In the genomic region with DNA sequence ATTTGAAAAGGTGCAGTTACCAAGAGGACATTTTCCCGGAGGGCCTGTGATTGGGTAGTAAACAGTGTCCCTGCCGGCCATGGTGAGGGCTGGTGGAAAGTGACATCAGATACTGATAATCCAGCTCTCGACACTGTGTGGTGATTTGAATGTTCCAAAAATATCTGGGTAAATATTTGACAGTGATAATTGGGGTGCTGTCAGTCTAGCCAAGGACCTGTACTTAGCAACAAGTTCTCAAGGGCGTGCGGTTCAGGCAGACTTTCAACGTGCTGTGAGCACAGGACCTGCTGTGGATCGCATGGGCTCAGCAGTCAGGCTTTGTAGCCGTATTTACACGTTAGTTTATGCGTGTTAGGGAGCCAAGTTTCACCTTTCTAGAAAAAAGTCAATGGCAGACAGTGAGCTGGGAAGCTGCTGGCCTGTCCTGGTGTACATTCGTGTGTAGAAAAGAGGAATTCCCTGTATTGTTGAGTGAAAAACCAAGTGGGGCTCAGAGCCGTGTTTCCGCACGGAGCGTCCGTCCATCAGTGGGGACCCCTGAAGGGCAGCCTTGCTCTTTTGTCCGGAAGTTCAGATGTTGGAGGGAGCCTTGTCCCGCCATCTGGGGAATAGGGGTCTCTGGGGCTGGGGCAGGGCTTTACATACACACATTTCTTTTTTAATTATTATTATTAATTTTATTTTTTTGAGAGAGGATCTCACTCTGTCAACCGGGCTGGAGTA, we compare ENCODE assay signal across 14 cellular contexts.
"Had no signal": no experiment of that assay in that cellular context is flagged by ENCODE, and none has a peak within 500 bp of the region (broad histone marks: within the 10 kb centered on the region; RNA-seq: fewer than 3 reads in every experiment).

No MANE protein-coding gene starts in this region.

- DNase-seq: activated CD8-positive, alpha-beta memory T cell treated with anti-CD3 and anti-CD28 coated beads, Interleukin-2, amount 10 ng/mL, durations not matched to agents 7 days and 5 days; activated gamma-delta T cell; activated T-cell treated with anti-CD3 and anti-CD28 coated beads, Interleukin-2, amount 50 U/mL, for 4 hours; amygdala; effector memory CD8-positive, alpha-beta T cell; gastrocnemius medialis; kidney glomerular epithelial cell; mesenchymal stem cell; stimulated activated CD4-positive, alpha-beta T cell treated with anti-CD3 and anti-CD28 coated beads, Interleukin-15, amount 100 ng/mL, for 24 hours; stimulated activated CD4-positive, alpha-beta T cell treated with anti-CD3 and anti-CD28 coated beads, Interleukin-4, amount 100 ng/mL, for 4 hours; SW 1271; thyroid gland had no signal

- H3K27me3 ChIP-seq: gastrocnemius medialis, thyroid gland had no signal

- H3K9me3 ChIP-seq: gastrocnemius medialis, thyroid gland had no signal

- H3K27ac ChIP-seq: epithelial cell of prostate, thyroid gland had no signal

- H3K4me1 ChIP-seq: gastrocnemius medialis had no signal

- ATAC-seq: activated CD4-positive, CD25-positive, alpha-beta regulatory T cell treated with anti-CD3 and anti-CD28 coated beads, Interleukin-2, amount 50 U/mL, for 24 hours; activated CD8-positive, alpha-beta memory T cell treated with anti-CD3 and anti-CD28 coated beads, Interleukin-2, amount 10 ng/mL, durations not matched to agents 7 days and 5 days; activated T-cell treated with anti-CD3 and anti-CD28 coated beads, Interleukin-2, amount 50 U/mL, for 4 hours; effector memory CD8-positive, alpha-beta T cell; gastrocnemius medialis had no signal

- H3K4me3 ChIP-seq: gastrocnemius medialis, thyroid gland had no signal
